33 cellular contexts compared by ENCODE assay signal in the genomic region with DNA sequence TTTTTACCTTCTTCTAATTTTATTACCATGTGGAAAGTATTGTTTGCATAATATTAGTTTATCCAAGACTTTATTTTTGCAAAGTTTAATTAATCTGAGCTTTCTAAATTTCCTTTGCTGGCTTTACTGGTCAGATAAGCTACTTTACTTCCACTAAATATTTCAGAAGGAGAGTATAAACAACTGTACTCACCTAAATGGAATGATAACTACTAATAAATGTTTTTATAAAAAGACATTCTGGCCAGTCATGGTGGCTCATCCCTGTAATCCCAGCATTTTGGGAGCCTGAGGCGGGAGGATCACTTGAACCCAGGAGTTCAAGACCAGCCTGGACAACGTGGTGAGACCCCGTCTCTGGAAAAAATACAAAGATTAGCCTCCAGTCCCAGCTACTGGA. TPM values are rescaled to one million over a fixed set of nuclear protein-coding genes. Genes with fewer than 3 reads are reported as not detected.
"Had no signal": no experiment of that assay in that cellular context is flagged by ENCODE, and none has a peak within 500 bp of the region (broad histone marks: within the 10 kb centered on the region; RNA-seq: fewer than 3 reads in every experiment).

No MANE protein-coding gene starts in this region.

- H3K27me3 Mint-ChIP-seq: stimulated activated naive CD8-positive, alpha-beta T cell treated with anti-CD3 and anti-CD28 coated beads, Interleukin-15, amount 100 ng/mL, for 72 hours; type B pancreatic cell had no signal

- H3K79me2 ChIP-seq: hepatocyte, parathyroid adenoma had no signal

- H2AFZ ChIP-seq: hepatocyte, parathyroid adenoma had no signal

- H3K9me3 ChIP-seq: left ventricle myocardium inferior, mucosa of descending colon, psoas muscle, right atrium auricular region, right lobe of liver, tibial nerve, uterus had no signal

- DNase-seq: islet precursor cell; left ventricle myocardium inferior; midbrain; mucosa of descending colon; naive thymus-derived CD4-positive, alpha-beta T cell; psoas muscle; right lobe of liver; stimulated activated CD4-positive, alpha-beta T cell treated with anti-CD3 and anti-CD28 coated beads, Interleukin-1b, Interleukin-23, amount 100 ng/mL, for 48 hours; stimulated activated CD4-positive, alpha-beta T cell treated with anti-CD3 and anti-CD28 coated beads, Interleukin-2, amount 100 ng/mL, for 48 hours; stimulated activated CD4-positive, alpha-beta T cell treated with anti-CD3 and anti-CD28 coated beads, Interleukin-4, amount 100 ng/mL, for 4 hours; stimulated activated CD8-positive, alpha-beta memory T cell treated with anti-CD3 and anti-CD28 coated beads, Interleukin-4, amount 100 ng/mL, for 48 hours; stimulated activated naive CD4-positive, alpha-beta T cell treated with Interleukin-2 at 50 U/mL for 16 hours; stimulated activated naive CD8-positive, alpha-beta T cell treated with anti-CD3 and anti-CD28 coated beads, Interleukin-15, amount 100 ng/mL, for 72 hours; substantia nigra; uterus had no signal

- H3K27ac ChIP-seq: hepatocyte, left ventricle myocardium inferior, parathyroid adenoma, psoas muscle, right atrium auricular region, right lobe of liver, tibial nerve, uterus had no signal

- H3K4me2 ChIP-seq: hepatocyte, smooth muscle cell had no signal

- H3K4me1 ChIP-seq: left ventricle myocardium inferior, parathyroid adenoma, psoas muscle, right atrium auricular region, right lobe of liver, tibial nerve, uterus had no signal

- H3K27ac Mint-ChIP-seq: naive thymus-derived CD4-positive, alpha-beta T cell; natural killer cell treated with Interleukin-12 subunit alpha and Interleukin-12 subunit beta and Interleukin-15 and Interleukin-18, amount 100 ng/mL, for 72 hours; stimulated activated memory B cell treated with anti-CD40 and anti-IgM and Interleukin-4, amounts not matched to agents 10 μg/mL and 1 μg/mL and 100 μg/mL, for 72 hours; stimulated activated naive CD8-positive, alpha-beta T cell treated with anti-CD3 and anti-CD28 coated beads, Interleukin-15, amount 100 ng/mL, for 72 hours; type B pancreatic cell had no signal

- H3K36me3 ChIP-seq: left ventricle myocardium inferior, right atrium auricular region, right lobe of liver, tibial nerve, uterus had no signal

- H3K4me3 ChIP-seq: hepatocyte, left ventricle myocardium inferior, lung, mucosa of descending colon, psoas muscle, right atrium auricular region, right lobe of liver, smooth muscle cell, tibial nerve, uterus had no signal

- ATAC-seq: mucosa of descending colon; naive thymus-derived CD4-positive, alpha-beta T cell; natural killer cell treated with Interleukin-12 subunit alpha and Interleukin-12 subunit beta and Interleukin-15 and Interleukin-18, amount 100 ng/mL, for 72 hours; psoas muscle; right lobe of liver; stimulated activated memory B cell treated with anti-CD40 and anti-IgM and Interleukin-4, amounts not matched to agents 10 μg/mL and 1 μg/mL and 100 μg/mL, for 72 hours; stimulated activated naive CD8-positive, alpha-beta T cell treated with anti-CD3 and anti-CD28 coated beads, Interleukin-15, amount 100 ng/mL, for 72 hours had no signal

- H3K36me3 Mint-ChIP-seq: natural killer cell treated with Interleukin-12 subunit alpha and Interleukin-12 subunit beta and Interleukin-15 and Interleukin-18, amount 100 ng/mL, for 72 hours; stimulated activated memory B cell treated with anti-CD40 and anti-IgM and Interleukin-4, amounts not matched to agents 10 μg/mL and 1 μg/mL and 100 μg/mL, for 72 hours; type B pancreatic cell had no signal

- H3K27me3 ChIP-seq: hepatocyte, right atrium auricular region, right lobe of liver, tibial nerve, uterus had no signal

- H3K9me3 Mint-ChIP-seq: natural killer cell treated with Interleukin-12 subunit alpha and Interleukin-12 subunit beta and Interleukin-15 and Interleukin-18, amount 100 ng/mL, for 72 hours; stimulated activated memory B cell treated with anti-CD40 and anti-IgM and Interleukin-4, amounts not matched to agents 10 μg/mL and 1 μg/mL and 100 μg/mL, for 72 hours; type B pancreatic cell had no signal

- H3K4me3 Mint-ChIP-seq: naive thymus-derived CD4-positive, alpha-beta T cell; natural killer cell treated with Interleukin-12 subunit alpha and Interleukin-12 subunit beta and Interleukin-15 and Interleukin-18, amount 100 ng/mL, for 72 hours; stimulated activated memory B cell treated with anti-CD40 and anti-IgM and Interleukin-4, amounts not matched to agents 10 μg/mL and 1 μg/mL and 100 μg/mL, for 72 hours; stimulated activated naive CD8-positive, alpha-beta T cell treated with anti-CD3 and anti-CD28 coated beads, Interleukin-15, amount 100 ng/mL, for 72 hours; type B pancreatic cell had no signal

RNA-seq across cellular contexts. Expression of gene AQP10, which starts 40.5 kb away (rescaled TPM):
- total RNA-seq: kidney epithelial cell; lower leg skin; mesenteric fat pad; mucosa of descending colon; myocyte; natural killer cell treated with Interleukin-12 subunit alpha and Interleukin-12 subunit beta and Interleukin-15 and Interleukin-18, amount 100 ng/mL, for 72 hours; osteoblast; psoas muscle; right atrium auricular region; right lobe of liver; skeletal muscle tissue; smooth muscle cell; temporal lobe; ureter; uterus had no signal
- polyA plus RNA-seq: naive thymus-derived CD4-positive, alpha-beta T cell; neural cell had no signal

RNA-seq across cellular contexts. Expression of gene IL6R, which starts 43.8 kb away (rescaled TPM):
- polyA plus RNA-seq: neural cell had no signal
